In genomic region chr15:52789008-52789600, GRCh38 we compare ENCODE assay signal across 11 cellular contexts. TPM values are rescaled to one million over a fixed set of nuclear protein-coding genes. Genes with fewer than 3 reads are reported as not detected.
A peak's percentile ranks its signal among the peaks of the same experiment; 100 is the strongest.
DNase-seq lines count a peak whose midpoint lies in the region; ATAC-seq, FAIRE-seq and TF ChIP-seq lines count a peak whose summit lies in the region.
"Had no signal": no experiment of that assay in that cellular context is flagged by ENCODE, and none has a peak within 500 bp of the region (broad histone marks: within the 10 kb centered on the region; RNA-seq: fewer than 3 reads in every experiment).

No MANE protein-coding gene starts in this region.

- no peaks in the 10 kb centered on the region for H3K9me1 ChIP-seq in keratinocyte (ENCODE audit: control insufficient read depth, extremely low read depth, insufficient read depth, low read length)

- dilution Hi-C loops in keratinocyte (cut with MboI; ENCODE audit: extremely low pct_ligation_motif_present, low sequenced_read_pairs) = loop anchor here (25.0 kb wide), 1 partner anchor 398 kb away; no protein-coding TSS in a partner anchor

- H3K27ac ChIP-seq in keratinocyte (ENCODE audit: control insufficient read depth, insufficient read depth, low read length) = no peak overlapping the region

- in situ Hi-C loops in GM13976 (cut with MboI; ENCODE audit: low sequenced_read_pairs, unreplicated experiment) = no loop called here

- H2AFZ ChIP-seq in keratinocyte (ENCODE audit: control insufficient read depth, low read length) = no peak overlapping the region

- H4K20me1 ChIP-seq in keratinocyte (ENCODE audit: control insufficient read depth, extremely low read depth, insufficient read depth, low read length) = peaks cover 3% of the 10 kb centered on the region

- H3K9me3 ChIP-seq in keratinocyte (ENCODE audit: control insufficient read depth, low read depth, low read length) = no peaks in the 10 kb centered on the region

- no peak for TF ChIP-seq POLR2A in H54 (IDR thresholded peaks at IDR 0.05; ENCODE audit: low read depth, low read length)

- H3K36me3 Mint-ChIP-seq in T-helper 1 cell treated with Interleukin-12 subunit alpha and Interleukin-12 subunit beta and Interleukin-4 antibody, amounts not matched to agents 30 μg/mL and 1 μg/mL, for 36 hours (ENCODE audit: low read depth) = peaks cover 2% of the 10 kb centered on the region
- no peaks in the 10 kb centered on the region for H3K36me3 Mint-ChIP-seq in activated CD8-positive, alpha-beta T cell treated with anti-CD3 and anti-CD28 coated beads, Interleukin-2, amount 10 ng/mL, durations not matched to agents 7 days and 5 days (ENCODE audit: low read depth)
- peaks cover 6% of the 10 kb centered on the region for H3K36me3 Mint-ChIP-seq in stimulated activated effector memory CD8-positive, alpha-beta T cell treated with anti-CD3 and anti-CD28 coated beads, Interleukin-12 subunit alpha, Interleukin-12 subunit beta, amount 100 ng/mL, for 72 hours

- no peaks in the 10 kb centered on the region for H3K4me1 Mint-ChIP-seq in T-helper 1 cell treated with Interleukin-12 subunit alpha and Interleukin-12 subunit beta and Interleukin-4 antibody, amounts not matched to agents 30 μg/mL and 1 μg/mL, for 36 hours (ENCODE audit: low read depth)
- peaks cover 8% of the 10 kb centered on the region for H3K4me1 Mint-ChIP-seq in activated CD8-positive, alpha-beta T cell treated with anti-CD3 and anti-CD28 coated beads, Interleukin-2, amount 10 ng/mL, durations not matched to agents 7 days and 5 days (ENCODE audit: low read depth)
- peaks cover 35% of the 10 kb centered on the region for H3K4me1 Mint-ChIP-seq in stimulated activated effector memory CD8-positive, alpha-beta T cell treated with anti-CD3 and anti-CD28 coated beads, Interleukin-12 subunit alpha, Interleukin-12 subunit beta, amount 100 ng/mL, for 72 hours

- H3K4me1 ChIP-seq in keratinocyte (ENCODE audit: control insufficient read depth, extremely low read depth, insufficient read depth, low read length) = no peaks in the 10 kb centered on the region

- POLR2A ChIA-PET in activated CD8-positive, alpha-beta T cell treated with anti-CD3 and anti-CD28 coated beads, Interleukin-2, amount 10 ng/mL, durations not matched to agents 7 days and 5 days (lab: Charles Lee) = no interaction called here

- H3K79me2 ChIP-seq in keratinocyte (ENCODE audit: control insufficient read depth, insufficient read depth, low read length) = no peaks in the 10 kb centered on the region

- no peak for ATAC-seq in activated CD8-positive, alpha-beta T cell treated with anti-CD3 and anti-CD28 coated beads, Interleukin-2, amount 10 ng/mL, durations not matched to agents 7 days and 5 days
- no peak for ATAC-seq in stimulated activated effector memory CD8-positive, alpha-beta T cell treated with anti-CD3 and anti-CD28 coated beads, Interleukin-12 subunit alpha, Interleukin-12 subunit beta, amount 100 ng/mL, for 72 hours
- ATAC-seq in GM21381 (IDR thresholded peaks at IDR 0.05; ENCODE audit: unreplicated experiment) = no peak

- H3K36me3 ChIP-seq in keratinocyte (ENCODE audit: control insufficient read depth in 2 of 2, extremely low read depth in 1 of 2, insufficient read depth in 2 of 2, low read length in 2 of 2) = no peaks in the 10 kb centered on the region

- CTCF ChIA-PET in activated CD8-positive, alpha-beta T cell treated with anti-CD3 and anti-CD28 coated beads, Interleukin-2, amount 10 ng/mL, durations not matched to agents 7 days and 5 days (lab: Charles Lee) = no interaction called here

- H3K9me3 Mint-ChIP-seq in T-helper 1 cell treated with Interleukin-12 subunit alpha and Interleukin-12 subunit beta and Interleukin-4 antibody, amounts not matched to agents 30 μg/mL and 1 μg/mL, for 36 hours = no peaks in the 10 kb centered on the region
- H3K9me3 Mint-ChIP-seq in activated CD8-positive, alpha-beta T cell treated with anti-CD3 and anti-CD28 coated beads, Interleukin-2, amount 10 ng/mL, durations not matched to agents 7 days and 5 days (ENCODE audit: insufficient read depth) = no peaks in the 10 kb centered on the region
- H3K9me3 Mint-ChIP-seq in stimulated activated effector memory CD8-positive, alpha-beta T cell treated with anti-CD3 and anti-CD28 coated beads, Interleukin-12 subunit alpha, Interleukin-12 subunit beta, amount 100 ng/mL, for 72 hours = no peaks in the 10 kb centered on the region

- peaks cover 96% of the 10 kb centered on the region for H3K27me3 ChIP-seq in keratinocyte (ENCODE audit: control insufficient read depth, extremely low read depth, insufficient read depth, low read length)

- DNase-seq in T-helper 1 cell (no peak), keratinocyte (ENCODE audit: low read depth, low spot score) (no peak), GM13976 (ENCODE audit: low spot score) (no peak), H54 (ENCODE audit: insufficient read length, low spot score) (no peak)
- DNase-seq in activated CD8-positive, alpha-beta T cell treated with anti-CD3 and anti-CD28 coated beads, Interleukin-2, amount 10 ng/mL, durations not matched to agents 7 days and 5 days = no peak
- DNase-seq in stimulated activated effector memory CD8-positive, alpha-beta T cell treated with anti-CD3 and anti-CD28 coated beads, Interleukin-12 subunit alpha, Interleukin-12 subunit beta, amount 100 ng/mL, for 72 hours (ENCODE audit: low spot score in 2 of 2) = no peak
- DNase-seq: central memory CD4-positive, alpha-beta T cell; T-helper 9 cell had no signal

- FAIRE-seq in keratinocyte (lab: Jason Lieb, UNC) (no peak), H54 (lab: Jason Lieb, UNC) (no peak)

- no peak for TF ChIP-seq CTCF in keratinocyte (optimal IDR thresholded peaks at IDR 0.05 in 1 of 3, IDR thresholded peaks at IDR 0.05 in 1 of 3, conservative IDR thresholded peaks at IDR 0.05 in 1 of 3; ENCODE audit: extremely low read depth in 1 of 3, insufficient read depth in 2 of 3, low read length in 3 of 3)
- no peak for TF ChIP-seq CTCF in GM13976 (IDR thresholded peaks at IDR 0.05; ENCODE audit: borderline replicate concordance, control extremely low read depth, extremely low read depth, insufficient read depth, missing control alignments)

- no peak overlapping the region for H3K4me3 ChIP-seq in keratinocyte (ENCODE audit: control insufficient read depth in 2 of 3, extremely low read depth in 1 of 3, insufficient read depth in 2 of 3, low read depth in 1 of 3, low read length in 3 of 3)

- H3K4me2 ChIP-seq in keratinocyte (ENCODE audit: control insufficient read depth, extremely low read depth, insufficient read depth, low read depth, low read length) = peak overlapping the region; percentile 79

- H3K9ac ChIP-seq in keratinocyte (ENCODE audit: control insufficient read depth, extremely low read depth, insufficient read depth, low read length) = no peak overlapping the region

- peak overlapping the region; percentile 52 for H3K27ac Mint-ChIP-seq in T-helper 1 cell treated with Interleukin-12 subunit alpha and Interleukin-12 subunit beta and Interleukin-4 antibody, amounts not matched to agents 30 μg/mL and 1 μg/mL, for 36 hours
- H3K27ac Mint-ChIP-seq in activated CD8-positive, alpha-beta T cell treated with anti-CD3 and anti-CD28 coated beads, Interleukin-2, amount 10 ng/mL, durations not matched to agents 7 days and 5 days = no peak overlapping the region
- no peak overlapping the region for H3K27ac Mint-ChIP-seq in stimulated activated effector memory CD8-positive, alpha-beta T cell treated with anti-CD3 and anti-CD28 coated beads, Interleukin-12 subunit alpha, Interleukin-12 subunit beta, amount 100 ng/mL, for 72 hours

- peak overlapping the region; percentile 66 for H3K4me3 Mint-ChIP-seq in T-helper 1 cell treated with Interleukin-12 subunit alpha and Interleukin-12 subunit beta and Interleukin-4 antibody, amounts not matched to agents 30 μg/mL and 1 μg/mL, for 36 hours
- H3K4me3 Mint-ChIP-seq in activated CD8-positive, alpha-beta T cell treated with anti-CD3 and anti-CD28 coated beads, Interleukin-2, amount 10 ng/mL, durations not matched to agents 7 days and 5 days = peak overlapping the region; percentile 36
- H3K4me3 Mint-ChIP-seq in stimulated activated effector memory CD8-positive, alpha-beta T cell treated with anti-CD3 and anti-CD28 coated beads, Interleukin-12 subunit alpha, Interleukin-12 subunit beta, amount 100 ng/mL, for 72 hours = peak overlapping the region; percentile 56

- H3K27me3 Mint-ChIP-seq in T-helper 1 cell treated with Interleukin-12 subunit alpha and Interleukin-12 subunit beta and Interleukin-4 antibody, amounts not matched to agents 30 μg/mL and 1 μg/mL, for 36 hours (ENCODE audit: low read depth) = peaks cover 96% of the 10 kb centered on the region
- peaks cover 85% of the 10 kb centered on the region for H3K27me3 Mint-ChIP-seq in activated CD8-positive, alpha-beta T cell treated with anti-CD3 and anti-CD28 coated beads, Interleukin-2, amount 10 ng/mL, durations not matched to agents 7 days and 5 days (ENCODE audit: low read depth)

RNA-seq across cellular contexts. Expression of gene ONECUT1, which starts 1.0 kb away (rescaled TPM):
- not detected for total RNA-seq in activated CD8-positive, alpha-beta T cell treated with anti-CD3 and anti-CD28 coated beads, Interleukin-2, amount 10 ng/mL, durations not matched to agents 7 days and 5 days
- not detected in 3 replicates for polyA plus RNA-seq in keratinocyte
- polyA plus RNA-seq in keratinocyte (2011; ENCODE audit: low read depth) = not detected
- polyA plus RNA-seq in keratinocyte (2011; cell fraction: cytosol; rRNA removed) = not detected in 2 replicates
- not detected in 2 replicates for polyA plus RNA-seq in keratinocyte (2011; cell fraction: nucleus; rRNA removed)
- polyA plus RNA-seq in keratinocyte (2012; ENCODE audit: low replicate concordance) = not detected in 2 replicates
- not detected in 3 replicates for polyA minus RNA-seq in keratinocyte
- polyA minus RNA-seq in keratinocyte (2011; cell fraction: cytosol; rRNA and poly(A)+ RNA removed) = not detected
- polyA minus RNA-seq in keratinocyte (2011; cell fraction: nucleus; rRNA and poly(A)+ RNA removed) = not detected in 2 replicates
- polyA plus RNA-seq: AG04450 had no signal
